In the genomic region with DNA sequence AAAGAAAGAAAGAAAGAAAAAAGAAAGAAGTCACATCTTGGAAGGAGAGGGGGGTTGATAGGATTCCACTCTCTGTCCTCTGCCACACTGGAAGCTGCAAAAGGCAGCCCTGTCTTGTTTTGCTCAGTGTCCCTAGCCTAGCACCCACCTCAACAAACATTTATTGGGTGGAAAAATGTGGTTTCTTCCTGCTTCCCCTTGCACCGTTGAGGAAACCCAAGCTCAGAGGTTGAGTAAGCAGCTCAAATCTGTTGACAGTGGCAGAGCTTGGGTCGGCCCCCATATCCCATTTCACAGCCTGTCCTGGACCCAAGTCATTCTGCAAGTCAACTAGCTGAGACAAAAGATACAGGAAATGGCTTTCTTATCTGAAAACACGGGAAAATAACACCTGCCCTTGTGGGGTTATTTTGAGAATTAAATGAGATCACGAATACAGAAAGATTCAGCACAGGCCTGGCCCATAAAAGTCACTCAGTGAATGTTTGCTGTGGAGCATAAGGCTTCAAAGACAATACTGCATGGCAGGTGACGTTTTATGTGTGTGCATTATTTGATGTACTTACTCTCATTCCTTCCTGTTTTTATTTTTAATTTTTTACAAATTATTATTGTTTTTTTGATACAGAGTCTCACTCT, we compare ENCODE assay signal across 1 cellular context.
TF ChIP-seq lines count a peak whose summit lies in the region.

No MANE protein-coding gene starts in this region.

TF ChIP-seq in GM23338, 12 proteins besides CTCF, POLR2A, EP300 and RAD21 (continued from another document):
- TF ChIP-seq, protein P1, sequence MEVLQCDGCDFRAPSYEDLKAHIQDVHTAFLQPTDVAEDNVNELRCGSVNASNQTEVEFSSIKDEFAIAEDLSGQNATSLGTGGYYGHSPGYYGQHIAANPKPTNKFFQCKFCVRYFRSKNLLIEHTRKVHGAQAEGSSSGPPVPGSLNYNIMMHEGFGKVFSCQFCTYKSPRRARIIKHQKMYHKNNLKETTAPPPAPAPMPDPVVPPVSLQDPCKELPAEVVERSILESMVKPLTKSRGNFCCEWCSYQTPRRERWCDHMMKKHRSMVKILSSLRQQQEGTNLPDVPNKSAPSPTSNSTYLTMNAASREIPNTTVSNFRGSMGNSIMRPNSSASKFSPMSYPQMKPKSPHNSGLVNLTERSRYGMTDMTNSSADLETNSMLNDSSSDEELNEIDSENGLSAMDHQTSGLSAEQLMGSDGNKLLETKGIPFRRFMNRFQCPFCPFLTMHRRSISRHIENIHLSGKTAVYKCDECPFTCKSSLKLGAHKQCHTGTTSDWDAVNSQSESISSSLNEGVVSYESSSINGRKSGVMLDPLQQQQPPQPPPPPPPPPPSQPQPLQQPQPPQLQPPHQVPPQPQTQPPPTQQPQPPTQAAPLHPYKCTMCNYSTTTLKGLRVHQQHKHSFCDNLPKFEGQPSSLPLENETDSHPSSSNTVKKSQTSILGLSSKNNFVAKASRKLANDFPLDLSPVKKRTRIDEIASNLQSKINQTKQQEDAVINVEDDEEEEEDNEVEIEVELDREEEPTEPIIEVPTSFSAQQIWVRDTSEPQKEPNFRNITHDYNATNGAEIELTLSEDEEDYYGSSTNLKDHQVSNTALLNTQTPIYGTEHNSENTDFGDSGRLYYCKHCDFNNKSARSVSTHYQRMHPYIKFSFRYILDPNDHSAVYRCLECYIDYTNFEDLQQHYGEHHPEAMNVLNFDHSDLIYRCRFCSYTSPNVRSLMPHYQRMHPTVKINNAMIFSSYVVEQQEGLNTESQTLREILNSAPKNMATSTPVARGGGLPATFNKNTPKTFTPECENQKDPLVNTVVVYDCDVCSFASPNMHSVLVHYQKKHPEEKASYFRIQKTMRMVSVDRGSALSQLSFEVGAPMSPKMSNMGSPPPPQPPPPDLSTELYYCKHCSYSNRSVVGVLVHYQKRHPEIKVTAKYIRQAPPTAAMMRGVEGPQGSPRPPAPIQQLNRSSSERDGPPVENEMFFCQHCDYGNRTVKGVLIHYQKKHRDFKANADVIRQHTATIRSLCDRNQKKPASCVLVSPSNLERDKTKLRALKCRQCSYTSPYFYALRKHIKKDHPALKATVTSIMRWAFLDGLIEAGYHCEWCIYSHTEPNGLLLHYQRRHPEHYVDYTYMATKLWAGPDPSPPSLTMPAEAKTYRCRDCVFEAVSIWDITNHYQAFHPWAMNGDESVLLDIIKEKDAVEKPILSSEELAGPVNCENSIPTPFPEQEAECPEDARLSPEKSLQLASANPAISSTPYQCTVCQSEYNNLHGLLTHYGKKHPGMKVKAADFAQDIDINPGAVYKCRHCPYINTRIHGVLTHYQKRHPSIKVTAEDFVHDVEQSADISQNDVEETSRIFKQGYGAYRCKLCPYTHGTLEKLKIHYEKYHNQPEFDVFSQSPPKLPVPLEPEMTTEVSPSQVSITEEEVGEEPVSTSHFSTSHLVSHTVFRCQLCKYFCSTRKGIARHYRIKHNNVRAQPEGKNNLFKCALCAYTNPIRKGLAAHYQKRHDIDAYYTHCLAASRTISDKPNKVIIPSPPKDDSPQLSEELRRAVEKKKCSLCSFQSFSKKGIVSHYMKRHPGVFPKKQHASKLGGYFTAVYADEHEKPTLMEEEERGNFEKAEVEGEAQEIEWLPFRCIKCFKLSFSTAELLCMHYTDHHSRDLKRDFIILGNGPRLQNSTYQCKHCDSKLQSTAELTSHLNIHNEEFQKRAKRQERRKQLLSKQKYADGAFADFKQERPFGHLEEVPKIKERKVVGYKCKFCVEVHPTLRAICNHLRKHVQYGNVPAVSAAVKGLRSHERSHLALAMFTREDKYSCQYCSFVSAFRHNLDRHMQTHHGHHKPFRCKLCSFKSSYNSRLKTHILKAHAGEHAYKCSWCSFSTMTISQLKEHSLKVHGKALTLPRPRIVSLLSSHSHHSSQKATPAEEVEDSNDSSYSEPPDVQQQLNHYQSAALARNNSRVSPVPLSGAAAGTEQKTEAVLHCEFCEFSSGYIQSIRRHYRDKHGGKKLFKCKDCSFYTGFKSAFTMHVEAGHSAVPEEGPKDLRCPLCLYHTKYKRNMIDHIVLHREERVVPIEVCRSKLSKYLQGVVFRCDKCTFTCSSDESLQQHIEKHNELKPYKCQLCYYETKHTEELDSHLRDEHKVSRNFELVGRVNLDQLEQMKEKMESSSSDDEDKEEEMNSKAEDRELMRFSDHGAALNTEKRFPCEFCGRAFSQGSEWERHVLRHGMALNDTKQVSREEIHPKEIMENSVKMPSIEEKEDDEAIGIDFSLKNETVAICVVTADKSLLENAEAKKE (CRISPR knock-in tag; IDR thresholded peaks at IDR 0.05), result no peak
- TF ChIP-seq POLR2AphosphoS5 (IDR thresholded peaks at IDR 0.05; ENCODE audit: low read depth) (no peak), JUNB (IDR thresholded peaks at IDR 0.05; ENCODE audit: unreplicated experiment) (no peak)
- TF ChIP-seq, protein P2, sequence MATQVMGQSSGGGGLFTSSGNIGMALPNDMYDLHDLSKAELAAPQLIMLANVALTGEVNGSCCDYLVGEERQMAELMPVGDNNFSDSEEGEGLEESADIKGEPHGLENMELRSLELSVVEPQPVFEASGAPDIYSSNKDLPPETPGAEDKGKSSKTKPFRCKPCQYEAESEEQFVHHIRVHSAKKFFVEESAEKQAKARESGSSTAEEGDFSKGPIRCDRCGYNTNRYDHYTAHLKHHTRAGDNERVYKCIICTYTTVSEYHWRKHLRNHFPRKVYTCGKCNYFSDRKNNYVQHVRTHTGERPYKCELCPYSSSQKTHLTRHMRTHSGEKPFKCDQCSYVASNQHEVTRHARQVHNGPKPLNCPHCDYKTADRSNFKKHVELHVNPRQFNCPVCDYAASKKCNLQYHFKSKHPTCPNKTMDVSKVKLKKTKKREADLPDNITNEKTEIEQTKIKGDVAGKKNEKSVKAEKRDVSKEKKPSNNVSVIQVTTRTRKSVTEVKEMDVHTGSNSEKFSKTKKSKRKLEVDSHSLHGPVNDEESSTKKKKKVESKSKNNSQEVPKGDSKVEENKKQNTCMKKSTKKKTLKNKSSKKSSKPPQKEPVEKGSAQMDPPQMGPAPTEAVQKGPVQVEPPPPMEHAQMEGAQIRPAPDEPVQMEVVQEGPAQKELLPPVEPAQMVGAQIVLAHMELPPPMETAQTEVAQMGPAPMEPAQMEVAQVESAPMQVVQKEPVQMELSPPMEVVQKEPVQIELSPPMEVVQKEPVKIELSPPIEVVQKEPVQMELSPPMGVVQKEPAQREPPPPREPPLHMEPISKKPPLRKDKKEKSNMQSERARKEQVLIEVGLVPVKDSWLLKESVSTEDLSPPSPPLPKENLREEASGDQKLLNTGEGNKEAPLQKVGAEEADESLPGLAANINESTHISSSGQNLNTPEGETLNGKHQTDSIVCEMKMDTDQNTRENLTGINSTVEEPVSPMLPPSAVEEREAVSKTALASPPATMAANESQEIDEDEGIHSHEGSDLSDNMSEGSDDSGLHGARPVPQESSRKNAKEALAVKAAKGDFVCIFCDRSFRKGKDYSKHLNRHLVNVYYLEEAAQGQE (IDR thresholded peaks at IDR 0.05; ENCODE audit: unreplicated experiment), result no peak
- TF ChIP-seq, protein P3, sequence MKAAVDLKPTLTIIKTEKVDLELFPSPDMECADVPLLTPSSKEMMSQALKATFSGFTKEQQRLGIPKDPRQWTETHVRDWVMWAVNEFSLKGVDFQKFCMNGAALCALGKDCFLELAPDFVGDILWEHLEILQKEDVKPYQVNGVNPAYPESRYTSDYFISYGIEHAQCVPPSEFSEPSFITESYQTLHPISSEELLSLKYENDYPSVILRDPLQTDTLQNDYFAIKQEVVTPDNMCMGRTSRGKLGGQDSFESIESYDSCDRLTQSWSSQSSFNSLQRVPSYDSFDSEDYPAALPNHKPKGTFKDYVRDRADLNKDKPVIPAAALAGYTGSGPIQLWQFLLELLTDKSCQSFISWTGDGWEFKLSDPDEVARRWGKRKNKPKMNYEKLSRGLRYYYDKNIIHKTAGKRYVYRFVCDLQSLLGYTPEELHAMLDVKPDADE (IDR thresholded peaks at IDR 0.05), result no peak
TF ChIP-seq in GM23338: peak in this region for 0.
